In the genomic region with DNA sequence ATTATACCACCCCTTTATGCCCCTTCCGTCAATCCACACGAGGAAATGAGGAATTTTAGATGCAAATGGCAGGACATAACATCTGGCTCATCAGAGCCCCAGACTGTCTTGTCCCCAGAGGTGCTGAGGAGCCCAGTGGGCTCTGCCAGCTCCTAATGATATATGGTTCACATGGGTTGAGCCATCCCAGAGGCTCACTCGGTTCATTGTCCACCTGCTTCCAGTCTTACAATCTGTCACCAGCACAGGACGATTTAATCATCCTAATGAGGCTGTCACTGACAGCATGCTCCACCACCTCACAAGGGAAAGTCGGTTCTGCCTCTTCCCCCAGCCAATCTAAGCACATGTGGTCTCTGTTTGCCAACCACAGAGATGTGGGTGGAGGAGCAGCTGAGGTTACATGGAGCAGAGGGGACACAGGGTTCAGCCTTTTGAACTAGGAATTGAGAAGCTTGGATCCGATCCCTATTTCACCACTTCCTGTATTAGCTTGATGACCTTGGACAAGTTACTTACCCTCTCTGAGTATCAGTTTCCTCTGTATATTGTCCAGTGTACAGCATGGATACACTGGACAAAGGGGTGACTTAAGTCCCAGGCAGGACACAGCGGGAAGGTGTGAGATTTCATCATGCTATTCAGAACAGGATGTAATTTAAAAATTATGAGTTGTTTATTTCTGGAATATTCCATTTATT, we compare ENCODE assay signal across 8 cellular contexts. TPM values are rescaled to one million over a fixed set of nuclear protein-coding genes. Genes with fewer than 3 reads are reported as not detected.
DNase-seq lines count a peak whose midpoint lies in the region; ATAC-seq and TF ChIP-seq lines count a peak whose summit lies in the region.
"Had no signal": no experiment of that assay in that cellular context is flagged by ENCODE, and none has a peak within 500 bp of the region (broad histone marks: within the 10 kb centered on the region; RNA-seq: fewer than 3 reads in every experiment).

No MANE protein-coding gene starts in this region.

- TF ChIP-seq POLR2A in IMR-90 (IDR thresholded peaks at IDR 0.05; ENCODE audit: low read depth, low read length) (no peak), spleen (IDR thresholded peaks at IDR 0.05) (no peak)

- peaks cover 12% of the 10 kb centered on the region for H3K4me1 ChIP-seq in IMR-90 (ENCODE audit: control insufficient read depth, insufficient read depth, low read length)
- H3K4me1 ChIP-seq in spleen = peaks cover 7 to 39% (median 19%) of the 10 kb centered on the region in 6 donors

- peak overlapping the region; percentile 2; the same call in 1 of the 2 replicates for H3K18ac ChIP-seq in IMR-90 (ENCODE audit: low read depth, low read length)

- peak; percentile 44 for DNase-seq in IMR-90
- DNase-seq in RPMI7951 (ENCODE audit: low read depth) = peak; percentile 85
- DNase-seq in fibroblast of the conjunctiva (ENCODE audit: low read depth) = peak; percentile 36
- no peak for DNase-seq in spleen
- DNase-seq in pons (ENCODE audit: low spot score) = no peak
- DNase-seq in NCI-H2107 treated with DMSO at 0.1 percent for 48 hours (lab: John Stamatoyannopoulos, UW; ENCODE audit: unreplicated experiment) = no peak

- ATAC-seq in IMR-90 (ENCODE audit: low read depth) (peak; percentile 72), GM18498 (IDR thresholded peaks at IDR 0.05; ENCODE audit: unreplicated experiment) (no peak)

- intact Hi-C loops in IMR-90 (cut with micrococcal nuclease) = no loop called here
- intact Hi-C loops in spleen (cut with DNase I; ENCODE audit: low total_unique reads) = no loop called here

- H3K9me3 ChIP-seq in IMR-90 (ENCODE audit: control insufficient read depth, insufficient read depth, low read length) (no peaks in the 10 kb centered on the region), spleen (no peaks in the 10 kb centered on the region)

- no peak overlapping the region for H3K27ac ChIP-seq in IMR-90 (ENCODE audit: insufficient read depth, low read length)
- H3K27ac ChIP-seq in spleen = peak overlapping the region in 5 of 8 donors; percentile 22 to 61 (median 46)
- H3K27ac ChIP-seq: KMS-11 had no signal

- no peaks in the 10 kb centered on the region for H3K36me3 ChIP-seq in IMR-90 (ENCODE audit: control insufficient read depth, insufficient read depth, low read length)
- no peaks in the 10 kb centered on the region for H3K36me3 ChIP-seq in spleen

- TF ChIP-seq CTCF in IMR-90 (conservative IDR thresholded peaks at IDR 0.05; ENCODE audit: low read depth, low read length) = no peak
- no peak for TF ChIP-seq CTCF in spleen (IDR thresholded peaks at IDR 0.05 in 8 of 11, conservative IDR thresholded peaks at IDR 0.05 in 3 of 11)

- BruUV-seq in IMR-90 (replicated peaks; lab: Mats Ljungman, UMichigan) = no TSS peak

- POLR2A ChIA-PET in IMR-90 (lab: Charles Lee; ENCODE audit: unreplicated experiment) = interaction anchor here (0.5 kb wide), 1 partner anchor 1591 kb away, joined by 3 read pairs; no protein-coding TSS in a partner anchor

- H3K4me3 ChIP-seq in IMR-90 (ENCODE audit: insufficient read depth, low read depth, low read length) = no peak overlapping the region
- no peak overlapping the region for H3K4me3 ChIP-seq in spleen

- H3K27me3 ChIP-seq in IMR-90 (ENCODE audit: control insufficient read depth, insufficient read depth, low read length) (no peaks in the 10 kb centered on the region; the same call in 1 of the 2 replicates), spleen (replicated peaks in 1 of 7) (peaks cover 0 to 57% (median 5%) of the 10 kb centered on the region in 7 donors)

- H2BK120ac ChIP-seq in IMR-90 (ENCODE audit: low read depth, low read length) = peak overlapping the region; percentile 53

- H4K91ac ChIP-seq in IMR-90 (ENCODE audit: insufficient read depth, low read depth, low read length) = 0 out of 2 replicates have a peak overlapping the region, but pooled peaks have one; percentile 19

- H3K14ac ChIP-seq in IMR-90 (replicated peaks; ENCODE audit: low read depth, low read length) = peak overlapping the region; percentile 27

- no peak overlapping the region for H3K56ac ChIP-seq in IMR-90 (ENCODE audit: extremely low read depth, insufficient read depth, low read length)

- no peak for TF ChIP-seq RAD21 in IMR-90 (IDR thresholded peaks at IDR 0.05; ENCODE audit: low read length)

- WGBS in IMR-90 (ENCODE audit: extremely low coverage in 2 of 2, insufficient read length in 1 of 2), 2 experiments = no CpG with 5 or more reads among the region's 7 CpGs
- 24 to 45% (median 25%) methylated on average over 7 of the region's 7 CpGs for WGBS in spleen, 5 donors

- peak overlapping the region; percentile 60 for H2BK20ac ChIP-seq in IMR-90 (ENCODE audit: low read depth, low read length)

- H3K9ac ChIP-seq in IMR-90 (ENCODE audit: low read depth, low read length) = no peak overlapping the region
- H3K9ac ChIP-seq: KMS-11 had no signal

- peak overlapping the region; percentile 14 for H3K4ac ChIP-seq in IMR-90 (ENCODE audit: low read depth, low read length)

- peak overlapping the region; percentile 76; the same call in 1 of the 2 replicates for H2AK5ac ChIP-seq in IMR-90 (ENCODE audit: low read depth, low read length)

- peak overlapping the region; percentile 3; the same call in 1 of the 2 replicates for H3K4me2 ChIP-seq in IMR-90 (ENCODE audit: low read depth, low read length)
- H3K4me2 ChIP-seq: KMS-11 had no signal

- peaks cover 9% of the 10 kb centered on the region for H3K9me1 ChIP-seq in IMR-90 (ENCODE audit: insufficient read depth, low read length)

- H3K79me1 ChIP-seq in IMR-90 (ENCODE audit: low read depth in 1 of 2, low read length in 2 of 2) = no peaks in the 10 kb centered on the region

- H2AFZ ChIP-seq in IMR-90 (replicated peaks; ENCODE audit: low read length, poor library complexity) = peak overlapping the region; percentile 77

- peak overlapping the region; percentile 7 for H2BK5ac ChIP-seq in IMR-90 (ENCODE audit: low read depth, low read length, poor library complexity, severe bottlenecking)

- H4K5ac ChIP-seq in IMR-90 (ENCODE audit: low read depth, low read length) = no peak overlapping the region

- H2BK15ac ChIP-seq in IMR-90 (ENCODE audit: low read depth, low read length) = peak overlapping the region; percentile 31; the same call in 2 of the 3 replicates

- peak overlapping the region; percentile 25 for H2AK9ac ChIP-seq in IMR-90 (replicated peaks; ENCODE audit: low read depth, low read length, poor library complexity)

- dilution Hi-C loops in IMR-90 (cut with HindIII; ENCODE audit: low sequenced_read_pairs, unreplicated experiment) = no loop called here

- no peaks in the 10 kb centered on the region for H4K20me1 ChIP-seq in IMR-90 (ENCODE audit: insufficient read depth, low read length)

- peak overlapping the region in 1 of 2 experiments; percentile 14; a peak in 2 of 4 replicates for H4K8ac ChIP-seq in IMR-90 (ENCODE audit: low read depth in 2 of 2, low read length in 2 of 2)

- in situ Hi-C loops in IMR-90 (cut with MboI; ENCODE audit: low sequenced_read_pairs) = no loop called here

- CTCF ChIA-PET in IMR-90 (lab: Yijun Ruan, JAX) = interaction anchor here (0.6 kb wide), 1 partner anchor 63 kb away, joined by 3 read pairs; no protein-coding TSS in a partner anchor

- H3K23ac ChIP-seq in IMR-90 (ENCODE audit: low read depth, low read length) = peak overlapping the region; percentile 68; the same call in 1 of the 2 replicates

TF ChIP-seq in IMR-90, 13 proteins besides CTCF, POLR2A, EP300 and RAD21:
- TF ChIP-seq MAZ (IDR thresholded peaks at IDR 0.05; ENCODE audit: borderline replicate concordance, low read depth, low read length) = no peak
- TF ChIP-seq RCOR1 (IDR thresholded peaks at IDR 0.05; ENCODE audit: insufficient replicate concordance, low read length) = no peak
- TF ChIP-seq CHD1 (IDR thresholded peaks at IDR 0.05; ENCODE audit: low read depth, low read length) = no peak
- no peak for TF ChIP-seq CEBPB (IDR thresholded peaks at IDR 0.05; ENCODE audit: low read depth, low read length)
- TF ChIP-seq RFX5 (IDR thresholded peaks at IDR 0.05; ENCODE audit: low read depth, low read length) = no peak
- TF ChIP-seq ELK1 (IDR thresholded peaks at IDR 0.05; ENCODE audit: borderline replicate concordance, low read depth, low read length) = no peak
- no peak for TF ChIP-seq NFE2L2 (IDR thresholded peaks at IDR 0.05; ENCODE audit: low read depth, low read length)
- TF ChIP-seq SMC3 (IDR thresholded peaks at IDR 0.05; ENCODE audit: low read depth, low read length) = no peak

RNA-seq across cellular contexts. Expression of gene DHX8, which starts 27.0 kb away (rescaled TPM):
- total RNA-seq in IMR-90 (2012; rRNA removed) = 50.0 TPM in 2 replicates
- polyA plus RNA-seq in IMR-90 (2012; rRNA removed) = 21.8 and 22.6 TPM in 2 replicates
- polyA plus RNA-seq in IMR-90 (2012; cell fraction: cytosol; rRNA removed) = 8.8 and 12.4 TPM in 2 replicates
- polyA plus RNA-seq in IMR-90 (2012; cell fraction: nucleus; rRNA removed; ENCODE audit: low replicate concordance) = 14.1 and 32.4 TPM in 2 replicates
- total RNA-seq in RPMI7951 (2014; rRNA removed; shearing (Covaris generic)) = 27.4 and 36.4 TPM in 2 replicates
- total RNA-seq in spleen = 10 to 100 TPM; 37.8 to 63.3 (median 55.4) TPM
- polyA plus RNA-seq in spleen = 10 to 100 TPM; 20.4 to 25.6 (median 22.8) TPM

RNA-seq across cellular contexts. Expression of gene ARL4D, which starts 58.0 kb away (rescaled TPM):
- 12.5 and 12.8 TPM in 2 replicates for total RNA-seq in IMR-90 (2012; rRNA removed)
- polyA plus RNA-seq in IMR-90 (2012; rRNA removed) = 25.5 and 30.7 TPM in 2 replicates
- polyA plus RNA-seq in IMR-90 (2012; cell fraction: cytosol; rRNA removed) = 25.6 and 28.6 TPM in 2 replicates
- 8.6 and 16.0 TPM in 2 replicates for polyA plus RNA-seq in IMR-90 (2012; cell fraction: nucleus; rRNA removed; ENCODE audit: low replicate concordance)
- total RNA-seq in RPMI7951 (2014; rRNA removed; shearing (Covaris generic)) = 16.3 and 22.0 TPM in 2 replicates
- 10 to 100 TPM in 6 of 7 donors, 1 to 10 TPM in 1; 9.9 to 30.4 (median 18.6) TPM for total RNA-seq in spleen
- polyA plus RNA-seq in spleen = 1 to 10 TPM; 4.6 to 9.6 (median 7.2) TPM

Comparison
In these comparisons a context has a peak if more than half of its experiments do, and no peak if none do; other contexts are left out.
1. DNase-seq: peak in IMR-90 (single experiment), RPMI7951 (single experiment) and fibroblast of the conjunctiva (single experiment); none in spleen (single experiment), pons (single experiment) and NCI-H2107 treated with DMSO at 0.1 percent for 48 hours (single experiment).